In genomic region chr9:129550977-129551376, GRCh38 we compare ENCODE assay signal across 8 cellular contexts.
DNase-seq lines count a peak whose midpoint lies in the region; ATAC-seq and TF ChIP-seq lines count a peak whose summit lies in the region.
"Not testable (repeated sequence)": the region's sequence is repeated elsewhere in the genome, so short reads cannot be mapped to it uniquely, and the experiment has no call there.

No MANE protein-coding gene starts in this region.

- not testable (repeated sequence) for H3K36me3 ChIP-seq in iPS-20b (ENCODE audit: insufficient read depth, low read depth, low read length); sigmoid colon; vagina

- not testable (repeated sequence) for DNase-seq in HFFc6; activated T-cell treated with anti-CD3 and anti-CD28 coated beads, Interleukin-2, amount 50 U/mL, for 4 hours; nephron progenitor cell
- DNase-seq in activated naive CD8-positive, alpha-beta T cell treated with anti-CD3 and anti-CD28 coated beads, Interleukin-2, amount 10 ng/mL, durations not matched to agents 7 days and 5 days = peak; percentile 20
- peak in 2 of 10 donors; percentile 21 to 23 for DNase-seq in dorsolateral prefrontal cortex
- DNase-seq in sigmoid colon = peak; percentile 34
- DNase-seq in vagina (ENCODE audit: extremely low spot score in 2 of 2) = peak in 1 of 2 donors; percentile 76

- not testable (repeated sequence) for H3K9me3 Mint-ChIP-seq in HFFc6; activated T-cell treated with anti-CD3 and anti-CD28 coated beads, Interleukin-2, amount 50 U/mL, for 4 hours; activated naive CD8-positive, alpha-beta T cell treated with anti-CD3 and anti-CD28 coated beads, Interleukin-2, amount 10 ng/mL, durations not matched to agents 7 days and 5 days; nephron progenitor cell

- H3K4me1 ChIP-seq in iPS-20b (ENCODE audit: insufficient read depth, low read length) = not testable (repeated sequence)
- H3K4me1 ChIP-seq in sigmoid colon = peaks cover 0 to 21% (median 13%) of the 10 kb centered on the region in 4 donors
- peaks cover 23% of the 10 kb centered on the region for H3K4me1 ChIP-seq in vagina

- H3K9me3 ChIP-seq in iPS-20b (ENCODE audit: insufficient read depth, low read depth, low read length); sigmoid colon; vagina: not testable (repeated sequence)

- POLR2A ChIA-PET in activated naive CD8-positive, alpha-beta T cell treated with anti-CD3 and anti-CD28 coated beads, Interleukin-2, amount 10 ng/mL, durations not matched to agents 7 days and 5 days (lab: Charles Lee) = not testable (repeated sequence)

- intact Hi-C loops in dorsolateral prefrontal cortex (cut with DNase I) = loop anchor here in 1 of 2 donors (5.0 kb wide), 1 partner anchor 56 kb away; no protein-coding TSS in a partner anchor
- intact Hi-C loops in sigmoid colon (cut with DNase I) = loop anchor here (2.0 to 5.0 kb wide), 2 partner anchors 50 to 94 kb away; no protein-coding TSS in a partner anchor
- intact Hi-C loops in vagina (cut with DNase I) = loop anchor here (5.0 to 10.0 kb wide), 3 partner anchors 54 to 1576 kb away; partner anchors contain the start of gene NUP214

- H3K4me3 Mint-ChIP-seq in HFFc6 = peak overlapping the region; percentile 86; the same call in 1 of the 2 replicates
- peak overlapping the region; percentile 60 for H3K4me3 Mint-ChIP-seq in activated T-cell treated with anti-CD3 and anti-CD28 coated beads, Interleukin-2, amount 50 U/mL, for 4 hours
- H3K4me3 Mint-ChIP-seq in activated naive CD8-positive, alpha-beta T cell treated with anti-CD3 and anti-CD28 coated beads, Interleukin-2, amount 10 ng/mL, durations not matched to agents 7 days and 5 days = not testable (repeated sequence)
- peak overlapping the region; percentile 84 for H3K4me3 Mint-ChIP-seq in nephron progenitor cell

- H3K4me3 ChIP-seq in dorsolateral prefrontal cortex = peak overlapping the region in 23 of 59 donors; percentile 59 to 77 (median 71)
- 0 out of 2 replicates have a peak overlapping the region, but pooled peaks have one; percentile 59 for H3K4me3 ChIP-seq in iPS-20b (ENCODE audit: low read length)
- H3K4me3 ChIP-seq in sigmoid colon, vagina: not testable (repeated sequence)

- TF ChIP-seq POLR2A in sigmoid colon (IDR thresholded peaks at IDR 0.05); vagina (IDR thresholded peaks at IDR 0.05): not testable (repeated sequence)

- not testable (repeated sequence) for H3K36me3 Mint-ChIP-seq in HFFc6 (ENCODE audit: low read depth); activated T-cell treated with anti-CD3 and anti-CD28 coated beads, Interleukin-2, amount 50 U/mL, for 4 hours (ENCODE audit: insufficient read depth); activated naive CD8-positive, alpha-beta T cell treated with anti-CD3 and anti-CD28 coated beads, Interleukin-2, amount 10 ng/mL, durations not matched to agents 7 days and 5 days; nephron progenitor cell (ENCODE audit: low read depth)

- TF ChIP-seq EP300 in sigmoid colon (IDR thresholded peaks at IDR 0.05) = not testable (repeated sequence)

- not testable (repeated sequence) for H3K27me3 ChIP-seq in dorsolateral prefrontal cortex, sigmoid colon, vagina
- peaks cover 39% of the 10 kb centered on the region for H3K27me3 ChIP-seq in iPS-20b (ENCODE audit: insufficient read depth, low read length)

- not testable (repeated sequence) for H3K9ac ChIP-seq in iPS-20b (ENCODE audit: low read depth, low read length)

- H3K27ac Mint-ChIP-seq in HFFc6 = peak overlapping the region; percentile 87; the same call in 1 of the 2 replicates
- not testable (repeated sequence) for H3K27ac Mint-ChIP-seq in activated naive CD8-positive, alpha-beta T cell treated with anti-CD3 and anti-CD28 coated beads, Interleukin-2, amount 10 ng/mL, durations not matched to agents 7 days and 5 days; nephron progenitor cell

- WGBS in sigmoid colon, 2 donors = 71 to 84% methylated on average over 11 of the region's 11 CpGs

- ATAC-seq in activated T-cell treated with anti-CD3 and anti-CD28 coated beads, Interleukin-2, amount 50 U/mL, for 4 hours; activated naive CD8-positive, alpha-beta T cell treated with anti-CD3 and anti-CD28 coated beads, Interleukin-2, amount 10 ng/mL, durations not matched to agents 7 days and 5 days (ENCODE audit: low read depth): not testable (repeated sequence)

- TF ChIP-seq CTCF in HFFc6 (IDR thresholded peaks at IDR 0.05); dorsolateral prefrontal cortex (IDR thresholded peaks at IDR 0.05 in 54 of 56, conservative IDR thresholded peaks at IDR 0.05 in 2 of 56; ENCODE audit: low read depth in 1 of 56, partially characterized antibody in 56 of 56); nephron progenitor cell (IDR thresholded peaks at IDR 0.05); sigmoid colon (IDR thresholded peaks at IDR 0.05); vagina (IDR thresholded peaks at IDR 0.05): not testable (repeated sequence)

- H3K27ac ChIP-seq in dorsolateral prefrontal cortex (peak overlapping the region in 49 of 59 donors; percentile 88 to 100 (median 97)), sigmoid colon (peak overlapping the region in 1 of 4 donors; percentile 80), vagina (peak overlapping the region; percentile 88)
- not testable (repeated sequence) for H3K27ac ChIP-seq in iPS-20b (ENCODE audit: low read length)

- not testable (repeated sequence) for H3K27me3 Mint-ChIP-seq in HFFc6 (ENCODE audit: insufficient read depth); nephron progenitor cell (ENCODE audit: low read depth, poor library complexity)
- H3K27me3 Mint-ChIP-seq in activated T-cell treated with anti-CD3 and anti-CD28 coated beads, Interleukin-2, amount 50 U/mL, for 4 hours (ENCODE audit: low read depth) = peaks cover 33% of the 10 kb centered on the region
- peaks cover 40% of the 10 kb centered on the region for H3K27me3 Mint-ChIP-seq in activated naive CD8-positive, alpha-beta T cell treated with anti-CD3 and anti-CD28 coated beads, Interleukin-2, amount 10 ng/mL, durations not matched to agents 7 days and 5 days

- H3K4me1 Mint-ChIP-seq in HFFc6 (ENCODE audit: low read depth) (peaks cover 29% of the 10 kb centered on the region), nephron progenitor cell (peaks cover 67% of the 10 kb centered on the region)
- not testable (repeated sequence) for H3K4me1 Mint-ChIP-seq in activated T-cell treated with anti-CD3 and anti-CD28 coated beads, Interleukin-2, amount 50 U/mL, for 4 hours (ENCODE audit: low read depth); activated naive CD8-positive, alpha-beta T cell treated with anti-CD3 and anti-CD28 coated beads, Interleukin-2, amount 10 ng/mL, durations not matched to agents 7 days and 5 days
